ENCODE assay signal across 15 cellular contexts in the genomic region with DNA sequence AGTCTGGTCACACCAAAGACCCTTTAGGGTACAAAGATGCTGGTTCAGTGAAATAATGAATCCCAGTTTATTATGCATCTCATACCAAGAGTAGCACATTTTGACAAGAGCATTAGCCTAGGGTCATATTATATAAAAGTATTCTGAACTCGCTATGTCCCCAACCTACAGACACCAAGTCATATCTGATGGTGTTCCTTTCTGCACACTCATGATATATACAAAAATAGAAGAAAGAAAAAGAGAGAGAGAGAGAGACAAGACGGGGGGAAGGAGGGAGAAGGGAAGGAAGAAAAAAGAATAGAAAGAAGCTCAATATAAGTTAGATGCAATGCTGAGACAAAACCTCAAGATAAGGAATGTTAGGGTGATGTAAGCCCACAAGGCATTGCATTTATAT.
"Had no signal": no experiment of that assay in that cellular context is flagged by ENCODE, and none has a peak within 500 bp of the region (broad histone marks: within the 10 kb centered on the region; RNA-seq: fewer than 3 reads in every experiment).

No MANE protein-coding gene starts in this region.

- H3K27me3 Mint-ChIP-seq: activated naive CD8-positive, alpha-beta T cell treated with anti-CD3 and anti-CD28 coated beads, Interleukin-2, amount 50 U/mL, for 24 hours; activated T-helper 17 cell treated with anti-CD3 and anti-CD28 coated beads, Interleukin-2, amount 50 U/mL, for 72 hours; effector memory CD8-positive, alpha-beta T cell; progenitor cell of endocrine pancreas had no signal

- H3K27me3 ChIP-seq: breast epithelium, tibial nerve had no signal

- H3K36me3 ChIP-seq: breast epithelium had no signal

- ATAC-seq: activated naive CD8-positive, alpha-beta T cell treated with anti-CD3 and anti-CD28 coated beads, Interleukin-2, amount 50 U/mL, for 24 hours; activated T-helper 17 cell treated with anti-CD3 and anti-CD28 coated beads, Interleukin-2, amount 50 U/mL, for 72 hours; effector memory CD8-positive, alpha-beta T cell had no signal

- H3K9me3 ChIP-seq: breast epithelium, tibial nerve had no signal

- H3K27ac ChIP-seq: breast epithelium, tibial nerve had no signal

- H3K4me1 ChIP-seq: breast epithelium had no signal

- H3K27ac Mint-ChIP-seq: activated naive CD4-positive, alpha-beta T cell treated with anti-CD3 and anti-CD28 coated beads for 36 hours; activated naive CD8-positive, alpha-beta T cell treated with anti-CD3 and anti-CD28 coated beads, Interleukin-2, amount 50 U/mL, for 24 hours; activated T-helper 17 cell treated with anti-CD3 and anti-CD28 coated beads, Interleukin-2, amount 50 U/mL, for 72 hours; effector memory CD8-positive, alpha-beta T cell; nephron; progenitor cell of endocrine pancreas; T-helper 2 cell treated with Interferon-gamma antibody and Interleukin-4, amounts not matched to agents 5 μg/mL and 100 μg/mL, for 36 hours had no signal

- H3K9me3 Mint-ChIP-seq: activated naive CD4-positive, alpha-beta T cell treated with anti-CD3 and anti-CD28 coated beads for 36 hours; activated naive CD8-positive, alpha-beta T cell treated with anti-CD3 and anti-CD28 coated beads, Interleukin-2, amount 50 U/mL, for 24 hours; activated T-helper 17 cell treated with anti-CD3 and anti-CD28 coated beads, Interleukin-2, amount 50 U/mL, for 72 hours; nephron; T-helper 2 cell treated with Interferon-gamma antibody and Interleukin-4, amounts not matched to agents 5 μg/mL and 100 μg/mL, for 36 hours had no signal

- H3K4me1 Mint-ChIP-seq: activated naive CD8-positive, alpha-beta T cell treated with anti-CD3 and anti-CD28 coated beads, Interleukin-2, amount 50 U/mL, for 24 hours; activated T-helper 17 cell treated with anti-CD3 and anti-CD28 coated beads, Interleukin-2, amount 50 U/mL, for 72 hours had no signal

- DNase-seq: activated naive CD4-positive, alpha-beta T cell treated with anti-CD3 and anti-CD28 coated beads for 36 hours; activated naive CD8-positive, alpha-beta T cell treated with anti-CD3 and anti-CD28 coated beads, Interleukin-2, amount 50 U/mL, for 24 hours; aorta; dermis blood vessel endothelial cell; effector memory CD8-positive, alpha-beta T cell; hippocampal formation; kidney; stimulated activated CD4-positive, alpha-beta T cell treated with anti-CD3 and anti-CD28 coated beads, Interleukin-12 subunit alpha, Interleukin-12 subunit beta, amount 100 ng/mL, for 4 hours; stimulated activated CD4-positive, alpha-beta T cell treated with anti-CD3 and anti-CD28 coated beads, Interleukin-2, amount 100 ng/mL, for 24 hours had no signal

- H3K4me3 ChIP-seq: breast epithelium, tibial nerve had no signal

- H3K4me3 Mint-ChIP-seq: activated naive CD4-positive, alpha-beta T cell treated with anti-CD3 and anti-CD28 coated beads for 36 hours; activated naive CD8-positive, alpha-beta T cell treated with anti-CD3 and anti-CD28 coated beads, Interleukin-2, amount 50 U/mL, for 24 hours; activated T-helper 17 cell treated with anti-CD3 and anti-CD28 coated beads, Interleukin-2, amount 50 U/mL, for 72 hours; effector memory CD8-positive, alpha-beta T cell; nephron; T-helper 2 cell treated with Interferon-gamma antibody and Interleukin-4, amounts not matched to agents 5 μg/mL and 100 μg/mL, for 36 hours had no signal
